Comparison of ENCODE assay signal across 1 cellular context in genomic region chr21:42892931-42893660, GRCh38.
TF ChIP-seq lines count a peak whose summit lies in the region.

Gene NDUFV3 (plus strand): TSS chr21:42893309. CDS start chr21:42893334, 25 bp downstream.

TF ChIP-seq in WTC11, 78 proteins besides CTCF, POLR2A, EP300 and RAD21 (continued from another document and continues in another):
- TF ChIP-seq USF1 (CRISPR knock-in tag; IDR thresholded peaks at IDR 0.05) (peak; percentile 63), SP1 (CRISPR knock-in tag; conservative IDR thresholded peaks at IDR 0.05) (peak; percentile 91), ZNF512 (CRISPR knock-in tag; IDR thresholded peaks at IDR 0.05; ENCODE audit: borderline replicate concordance) (no peak), OVOL2 (CRISPR knock-in tag; IDR thresholded peaks at IDR 0.05; ENCODE audit: borderline replicate concordance) (no peak), MXD4 (CRISPR knock-in tag; IDR thresholded peaks at IDR 0.05; ENCODE audit: borderline replicate concordance) (no peak), ZNF121 (CRISPR knock-in tag; IDR thresholded peaks at IDR 0.05) (0 out of 2 replicates have a peak, but pooled peaks have one; percentile 20), GTF2I (CRISPR knock-in tag; conservative IDR thresholded peaks at IDR 0.05) (no peak), MLX (CRISPR knock-in tag; IDR thresholded peaks at IDR 0.05) (no peak), ZMAT4 (CRISPR knock-in tag; IDR thresholded peaks at IDR 0.05) (no peak), NR3C1 (CRISPR knock-in tag; conservative IDR thresholded peaks at IDR 0.05; ENCODE audit: low read depth) (no peak), ERG (CRISPR knock-in tag; IDR thresholded peaks at IDR 0.05) (0 out of 2 replicates have a peak, but pooled peaks have one; percentile 33), IRF1 (CRISPR knock-in tag; IDR thresholded peaks at IDR 0.05) (peak; percentile 50; the same call in 1 of the 2 replicates), MAX (CRISPR knock-in tag; IDR thresholded peaks at IDR 0.05) (peak; percentile 83), E2F4 (CRISPR knock-in tag; IDR thresholded peaks at IDR 0.05; ENCODE audit: borderline replicate concordance, low read depth) (peak; percentile 26; the same call in 1 of the 2 replicates), PRDM15 (CRISPR knock-in tag; IDR thresholded peaks at IDR 0.05) (0 out of 2 replicates have a peak, but pooled peaks have one; percentile 15), HMGA2 (CRISPR knock-in tag; IDR thresholded peaks at IDR 0.05) (no peak), CBFB (CRISPR knock-in tag; IDR thresholded peaks at IDR 0.05; ENCODE audit: low read depth) (no peak), ETV6 (CRISPR knock-in tag; IDR thresholded peaks at IDR 0.05) (0 out of 2 replicates have a peak, but pooled peaks have one; percentile 83), ZNF232 (CRISPR knock-in tag; IDR thresholded peaks at IDR 0.05) (peak; percentile 69; the same call in 1 of the 2 replicates), ZBTB43 (CRISPR knock-in tag; IDR thresholded peaks at IDR 0.05) (no peak), FOXJ3 (CRISPR knock-in tag; IDR thresholded peaks at IDR 0.05; ENCODE audit: borderline replicate concordance) (no peak), ZNF219 (CRISPR knock-in tag; IDR thresholded peaks at IDR 0.05; ENCODE audit: borderline replicate concordance) (no peak), GRHL2 (CRISPR knock-in tag; IDR thresholded peaks at IDR 0.05; ENCODE audit: insufficient replicate concordance, severe bottlenecking) (no peak), TCF7 (CRISPR knock-in tag; IDR thresholded peaks at IDR 0.05; ENCODE audit: low read depth) (0 out of 2 replicates have a peak, but pooled peaks have one; percentile 17), ATF6 (CRISPR knock-in tag; IDR thresholded peaks at IDR 0.05) (no peak), NFYB (CRISPR knock-in tag; conservative IDR thresholded peaks at IDR 0.05; ENCODE audit: low read depth) (peak; percentile 82), JAZF1 (CRISPR knock-in tag; IDR thresholded peaks at IDR 0.05) (no peak), ESRRA (CRISPR knock-in tag; IDR thresholded peaks at IDR 0.05; ENCODE audit: borderline replicate concordance) (peak; percentile 70; the same call in 1 of the 2 replicates), ZNF138 (CRISPR knock-in tag; conservative IDR thresholded peaks at IDR 0.05) (no peak), ZNF263 (CRISPR knock-in tag; IDR thresholded peaks at IDR 0.05; ENCODE audit: low read depth) (no peak), SOX15 (CRISPR knock-in tag; IDR thresholded peaks at IDR 0.05) (no peak), ARID4B (CRISPR knock-in tag; IDR thresholded peaks at IDR 0.05; ENCODE audit: borderline replicate concordance) (peak; percentile 44; the same call in 1 of the 2 replicates), JUN (CRISPR knock-in tag; IDR thresholded peaks at IDR 0.05) (peak; percentile 47; the same call in 1 of the 2 replicates), TEAD1 (CRISPR knock-in tag; IDR thresholded peaks at IDR 0.05) (no peak), ZSCAN18 (CRISPR knock-in tag; IDR thresholded peaks at IDR 0.05) (no peak), NFE2L1 (CRISPR knock-in tag; IDR thresholded peaks at IDR 0.05) (no peak; the same call in 1 of the 2 replicates), FOXP1 (CRISPR knock-in tag; IDR thresholded peaks at IDR 0.05; ENCODE audit: borderline replicate concordance) (no peak), MYBL2 (CRISPR knock-in tag; IDR thresholded peaks at IDR 0.05) (peak; percentile 20; the same call in 1 of the 2 replicates)
